Comparison of ENCODE assay signal across 14 cellular contexts in the genomic region with DNA sequence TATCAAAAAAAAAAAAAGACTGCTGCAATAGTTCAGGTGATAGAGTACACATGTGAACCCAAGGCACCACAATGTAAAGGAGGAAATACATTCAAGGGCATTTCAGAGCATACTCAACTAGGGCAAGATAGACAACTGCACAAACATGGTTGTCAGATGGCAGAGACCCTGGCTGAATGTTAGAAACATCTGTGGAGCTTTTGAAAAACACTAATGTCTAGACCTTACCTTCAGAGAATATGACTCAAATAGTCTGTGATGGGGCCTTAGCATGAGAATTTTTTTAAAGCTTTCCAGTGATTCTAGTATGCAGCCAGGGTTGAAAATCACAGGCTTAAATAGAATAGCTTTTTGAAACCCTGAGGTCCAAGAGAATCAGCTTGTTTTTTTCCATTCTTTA.
DNase-seq lines count a peak whose midpoint lies in the region; ATAC-seq and TF ChIP-seq lines count a peak whose summit lies in the region.
"Had no signal": no experiment of that assay in that cellular context is flagged by ENCODE, and none has a peak within 500 bp of the region (broad histone marks: within the 10 kb centered on the region; RNA-seq: fewer than 3 reads in every experiment).

No MANE protein-coding gene starts in this region.

- H3K4me3 ChIP-seq in DND-41 (ENCODE audit: low read depth in 1 of 2, low read length in 2 of 2) (no peak overlapping the region), SU-DHL-6 (ENCODE audit: insufficient read depth, low read length, poor library complexity, severe bottlenecking) (no peak overlapping the region)
- H3K4me3 ChIP-seq: A549 had no signal

- no peak for TF ChIP-seq CTCF in DND-41 (IDR thresholded peaks at IDR 0.05; ENCODE audit: borderline replicate concordance, extremely low read depth, low read length, poor library complexity, severe bottlenecking)
- no peak for TF ChIP-seq CTCF in SU-DHL-6 (IDR thresholded peaks at IDR 0.05; ENCODE audit: insufficient read depth, low read length, poor library complexity, severe bottlenecking)

- H3K9ac ChIP-seq in DND-41 (ENCODE audit: low read depth, low read length) = no peak overlapping the region
- H3K9ac ChIP-seq in SU-DHL-6 (ENCODE audit: low read length) = no peak overlapping the region

- DNase-seq in activated naive CD4-positive, alpha-beta T cell treated with anti-CD3 and anti-CD28 coated beads, Interleukin-2, amount 50 U/mL, for 72 hours (ENCODE audit: low spot score in 2 of 2) = no peak
- DNase-seq in activated naive CD4-positive, alpha-beta T cell treated with Interleukin-2 at 50 U/mL for 16 hours = no peak
- DNase-seq in DND-41 = no peak
- DNase-seq in islet precursor cell = no peak
- DNase-seq: BE2C; Caco-2; CD8-positive, alpha-beta memory T cell; DMS53; IMR-90 had no signal

- H2AFZ ChIP-seq in DND-41 (ENCODE audit: low read depth, low read length) (no peak overlapping the region), SU-DHL-6 (ENCODE audit: low read depth, low read length, severe bottlenecking) (no peak overlapping the region)

- 0 out of 2 replicates have a peak overlapping the region, but pooled peaks have one; percentile 8 for H3K27ac ChIP-seq in DND-41 (ENCODE audit: low read length)
- peak overlapping the region; percentile 37 for H3K27ac ChIP-seq in SU-DHL-6 (ENCODE audit: low read depth, low read length)
- H3K27ac ChIP-seq: A549, C4-2B had no signal

- H3K4me1 ChIP-seq in DND-41 (ENCODE audit: insufficient read depth, low read length) = peaks cover 56% of the 10 kb centered on the region
- H3K4me1 ChIP-seq: A549, BE2C, Caco-2 had no signal

- no peaks in the 10 kb centered on the region for H3K36me3 ChIP-seq in DND-41 (ENCODE audit: insufficient read depth, low read length)
- H3K36me3 ChIP-seq in SU-DHL-6 (ENCODE audit: low read length) = no peaks in the 10 kb centered on the region
- H3K36me3 ChIP-seq: BE2C had no signal

- no peaks in the 10 kb centered on the region for H3K36me3 Mint-ChIP-seq in activated naive CD4-positive, alpha-beta T cell treated with anti-CD3 and anti-CD28 coated beads, Interleukin-2, amount 50 U/mL, for 72 hours
- H3K36me3 Mint-ChIP-seq: CD8-positive, alpha-beta memory T cell had no signal

- no peaks in the 10 kb centered on the region for H3K9me2 ChIP-seq in SU-DHL-6 (replicated peaks; ENCODE audit: insufficient read depth, low read length)

- H3K9me3 ChIP-seq in DND-41 (ENCODE audit: insufficient read depth, low read length, severe bottlenecking) (no peaks in the 10 kb centered on the region), SU-DHL-6 (ENCODE audit: insufficient read depth, low read length) (no peaks in the 10 kb centered on the region)
- H3K9me3 ChIP-seq: A549, BE2C, Caco-2 had no signal

- H3K79me2 ChIP-seq in DND-41 (ENCODE audit: insufficient read depth, low read length) = peaks cover 79% of the 10 kb centered on the region
- no peaks in the 10 kb centered on the region for H3K79me2 ChIP-seq in SU-DHL-6 (ENCODE audit: insufficient read depth, low read length)

- H4K20me1 ChIP-seq in DND-41 (ENCODE audit: insufficient read depth, low read length) (no peaks in the 10 kb centered on the region; the same call in 1 of the 2 replicates), SU-DHL-6 (ENCODE audit: low read depth, low read length) (no peaks in the 10 kb centered on the region)

- H3K4me2 ChIP-seq in DND-41 (ENCODE audit: insufficient read depth, low read length) (no peak overlapping the region), SU-DHL-6 (ENCODE audit: low read depth, low read length, poor library complexity, severe bottlenecking) (no peak overlapping the region)
- H3K4me2 ChIP-seq: A549 had no signal

- no peaks in the 10 kb centered on the region for H3K9me3 Mint-ChIP-seq in activated naive CD4-positive, alpha-beta T cell treated with anti-CD3 and anti-CD28 coated beads, Interleukin-2, amount 50 U/mL, for 72 hours
- H3K9me3 Mint-ChIP-seq: CD8-positive, alpha-beta memory T cell had no signal

- peak; percentile 21 to 77 for ATAC-seq in activated naive CD4-positive, alpha-beta T cell treated with anti-CD3 and anti-CD28 coated beads, Interleukin-2, amount 50 U/mL, for 72 hours
- ATAC-seq in DND-41 (ENCODE audit: insufficient read depth, low read depth) (no peak), HG03342 (IDR thresholded peaks at IDR 0.05; ENCODE audit: unreplicated experiment) (no peak)
- ATAC-seq: A549, HCT116 had no signal

- H3F3A ChIP-seq in SU-DHL-6 (ENCODE audit: insufficient read depth) = peaks cover 16% of the 10 kb centered on the region; the same call in 1 of the 2 replicates

- no peak overlapping the region for H3K27ac Mint-ChIP-seq in activated naive CD4-positive, alpha-beta T cell treated with anti-CD3 and anti-CD28 coated beads, Interleukin-2, amount 50 U/mL, for 72 hours

- H3K27me3 ChIP-seq in DND-41 (ENCODE audit: insufficient read depth, low read length, poor library complexity) = no peaks in the 10 kb centered on the region
- H3K27me3 ChIP-seq in SU-DHL-6 (ENCODE audit: low read length) = no peaks in the 10 kb centered on the region

Comparison
In these comparisons a context has a peak if more than half of its experiments do, and no peak if none do; other contexts are left out.
1. ATAC-seq: peak in activated naive CD4-positive, alpha-beta T cell treated with anti-CD3 and anti-CD28 coated beads, Interleukin-2, amount 50 U/mL, for 72 hours (2 of 2); none in DND-41 (single experiment) and HG03342 (single experiment).